ENCODE assay signal across 16 cellular contexts in the genomic region with DNA sequence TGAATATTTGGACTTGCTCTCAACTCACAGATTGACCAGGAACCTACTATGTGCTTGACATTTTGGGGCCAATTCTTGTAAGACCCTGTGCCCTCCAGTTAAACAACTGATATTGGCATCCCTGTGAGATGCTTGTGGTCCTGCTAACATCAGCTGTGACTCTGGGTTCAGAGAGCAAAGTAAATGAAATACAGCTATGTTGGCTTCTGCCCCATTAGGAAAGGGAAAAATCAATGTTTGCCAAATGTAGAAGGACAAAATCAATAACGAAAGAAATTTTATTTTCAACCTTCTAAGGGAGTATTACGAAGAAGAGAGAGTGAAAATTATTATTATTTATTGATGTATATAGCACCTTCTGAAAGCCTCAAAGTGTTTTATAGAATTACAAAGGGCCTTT.
DNase-seq lines count a peak whose midpoint lies in the region; ATAC-seq and TF ChIP-seq lines count a peak whose summit lies in the region.
"Had no signal": no experiment of that assay in that cellular context is flagged by ENCODE, and none has a peak within 500 bp of the region (broad histone marks: within the 10 kb centered on the region; RNA-seq: fewer than 3 reads in every experiment).

No MANE protein-coding gene starts in this region.

- peak; percentile 67 for ATAC-seq in left lobe of liver
- ATAC-seq: A549; CD8-positive, alpha-beta T cell had no signal

- WGBS in liver = 48% methylated on average over 2 of the region's 2 CpGs

- no peak overlapping the region for H3K4me3 ChIP-seq in liver (ENCODE audit: low read depth in 1 of 3, low read length in 3 of 3)
- H3K4me3 ChIP-seq in stomach smooth muscle (ENCODE audit: low read length in 2 of 2) = no peak overlapping the region
- no peak overlapping the region for H3K4me3 ChIP-seq in HAP-1
- H3K4me3 ChIP-seq: A549; BLaER1 treated with 17β-estradiol and CSF1 and Interleukin-3, amounts not matched to agents 10 nM and 100 nM had no signal

- H3K27ac ChIP-seq in liver (ENCODE audit: low read depth in 1 of 2, low read length in 2 of 2) (no peak overlapping the region), stomach smooth muscle (ENCODE audit: low read length) (peak overlapping the region; percentile 60)
- H3K27ac ChIP-seq: 22Rv1; A549; BLaER1 treated with 17β-estradiol and CSF1 and Interleukin-3, amounts not matched to agents 10 nM and 100 nM; C4-2B had no signal

- in situ Hi-C loops in HAP-1 (cut with MboI; ENCODE audit: low sequenced_read_pairs) = no loop called here

- H3K9me3 ChIP-seq in liver (ENCODE audit: control insufficient read depth in 4 of 4, low read length in 3 of 4) (no peaks in the 10 kb centered on the region), stomach smooth muscle (ENCODE audit: control insufficient read depth in 2 of 2, low read length in 2 of 2) (no peaks in the 10 kb centered on the region), HAP-1 (no peaks in the 10 kb centered on the region)
- H3K9me3 ChIP-seq: A549; BLaER1 treated with 17β-estradiol and CSF1 and Interleukin-3, amounts not matched to agents 10 nM and 100 nM; Caco-2 had no signal

- no peaks in the 10 kb centered on the region for H3K36me3 ChIP-seq in liver (ENCODE audit: control insufficient read depth in 4 of 4, insufficient read depth in 3 of 4, low read depth in 1 of 4, low read length in 3 of 4)
- no peaks in the 10 kb centered on the region for H3K36me3 ChIP-seq in stomach smooth muscle (ENCODE audit: control insufficient read depth in 2 of 2, insufficient read depth in 2 of 2, low read length in 2 of 2)
- H3K36me3 ChIP-seq in HAP-1 (replicated peaks) = no peaks in the 10 kb centered on the region
- H3K36me3 ChIP-seq: BLaER1 treated with 17β-estradiol and CSF1 and Interleukin-3, amounts not matched to agents 10 nM and 100 nM had no signal

- no peak for TF ChIP-seq CTCF in liver (IDR thresholded peaks at IDR 0.05; ENCODE audit: low read depth, low read length, missing input control)

- no peak for DNase-seq in left lobe of liver (ENCODE audit: low spot score)
- DNase-seq in NCI-H226 = no peak
- no peak for DNase-seq in HAP-1 (ENCODE audit: low spot score in 2 of 2)
- DNase-seq: AML-193; Caco-2; Calu3; CD4-positive, alpha-beta T cell; CD8-positive, alpha-beta T cell; DMS79 treated with DMSO at 0.1 percent for 48 hours; GF-D8 had no signal

- H3K27me3 ChIP-seq in liver (ENCODE audit: control insufficient read depth in 4 of 4, insufficient read depth in 4 of 4, low read length in 3 of 4) (no peaks in the 10 kb centered on the region), stomach smooth muscle (ENCODE audit: control insufficient read depth in 1 of 2, insufficient read depth in 2 of 2, low read length in 2 of 2) (no peaks in the 10 kb centered on the region), HAP-1 (ENCODE audit: low read depth) (peaks cover 2% of the 10 kb centered on the region; the same call in 1 of the 2 replicates)
- H3K27me3 ChIP-seq: BLaER1 treated with 17β-estradiol and CSF1 and Interleukin-3, amounts not matched to agents 10 nM and 100 nM had no signal

- peak in 1 of 2 donors; percentile 20 for TF ChIP-seq RAD21 in liver (IDR thresholded peaks at IDR 0.05)

- H3K9ac ChIP-seq in liver (ENCODE audit: low read depth in 1 of 2, low read length in 2 of 2) (no peak overlapping the region), stomach smooth muscle (ENCODE audit: low read length in 2 of 2) (no peak overlapping the region)
- H3K9ac ChIP-seq: BLaER1 treated with 17β-estradiol and CSF1 and Interleukin-3, amounts not matched to agents 10 nM and 100 nM had no signal

- peaks cover 0 to 12% (median 9%) of the 10 kb centered on the region in 4 donors for H3K4me1 ChIP-seq in liver (ENCODE audit: control insufficient read depth in 4 of 4, insufficient read depth in 4 of 4, low read length in 3 of 4)
- peaks cover 50% of the 10 kb centered on the region for H3K4me1 ChIP-seq in stomach smooth muscle (ENCODE audit: control insufficient read depth, insufficient read depth, low read length)
- no peaks in the 10 kb centered on the region for H3K4me1 ChIP-seq in HAP-1
- H3K4me1 ChIP-seq: A549, Caco-2 had no signal

TF ChIP-seq in liver, 16 proteins besides CTCF, POLR2A, EP300 and RAD21:
- TF ChIP-seq HNF4A (conservative IDR thresholded peaks at IDR 0.05) = peak; percentile 68 to 73
- TF ChIP-seq SP1 (IDR thresholded peaks at IDR 0.05) = peak; percentile 40
- no peak for TF ChIP-seq ZBTB33 (IDR thresholded peaks at IDR 0.05)
- TF ChIP-seq, protein P1, sequence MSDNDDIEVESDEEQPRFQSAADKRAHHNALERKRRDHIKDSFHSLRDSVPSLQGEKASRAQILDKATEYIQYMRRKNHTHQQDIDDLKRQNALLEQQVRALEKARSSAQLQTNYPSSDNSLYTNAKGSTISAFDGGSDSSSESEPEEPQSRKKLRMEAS (IDR thresholded peaks at IDR 0.05) = no peak
- peak; percentile 21 to 30 for TF ChIP-seq RXRA (IDR thresholded peaks at IDR 0.05)
